21 cellular contexts compared by ENCODE assay signal in the genomic region with DNA sequence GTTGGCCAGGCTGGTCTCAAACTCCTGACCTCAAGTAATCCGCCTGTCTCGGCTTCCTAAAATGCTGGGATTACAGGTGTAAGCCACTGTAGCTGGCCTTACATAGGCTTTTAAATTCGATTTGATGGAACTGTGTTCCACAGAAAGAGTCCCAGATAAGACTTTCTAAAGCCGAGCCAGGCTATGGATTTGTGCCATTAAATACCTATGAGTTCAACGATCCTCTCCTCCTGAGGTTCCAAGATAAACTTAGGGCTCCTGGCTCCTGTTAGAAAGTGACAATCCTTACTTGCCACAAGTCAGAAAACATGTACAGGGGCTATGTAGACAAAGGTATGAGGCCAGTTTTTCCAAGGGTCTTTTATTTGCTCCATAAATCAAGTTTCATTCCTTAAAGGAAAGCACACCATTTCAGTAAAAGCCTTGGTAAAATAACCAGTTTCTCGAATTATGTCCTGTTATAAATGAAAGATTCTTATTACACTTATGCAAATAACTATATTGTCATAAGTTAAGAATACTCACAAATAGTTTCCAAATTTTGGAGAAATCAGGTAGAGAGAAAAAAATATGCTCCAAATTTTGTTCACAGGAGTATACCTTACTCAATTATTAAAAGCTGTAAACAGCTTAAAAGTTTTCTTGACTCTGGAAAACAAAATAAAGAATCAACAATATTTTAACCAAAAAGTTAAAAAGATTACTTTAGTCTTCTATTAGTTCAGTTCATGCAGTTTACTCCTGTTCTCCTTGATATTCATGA.
"Had no signal": no experiment of that assay in that cellular context is flagged by ENCODE, and none has a peak within 500 bp of the region (broad histone marks: within the 10 kb centered on the region; RNA-seq: fewer than 3 reads in every experiment).

No MANE protein-coding gene starts in this region.

- H3K4me1 ChIP-seq: esophagus muscularis mucosa, foreskin keratinocyte, gastroesophageal sphincter, lower lobe of right lung had no signal

- H3K4me3 ChIP-seq: coronary artery, dorsolateral prefrontal cortex, esophagus muscularis mucosa, gastroesophageal sphincter, heart left ventricle, hepatocyte, lower lobe of right lung, mucosa of descending colon had no signal

- H3K36me3 ChIP-seq: esophagus muscularis mucosa, gastroesophageal sphincter, heart left ventricle, lower lobe of right lung had no signal

- H3K27me3 ChIP-seq: dorsolateral prefrontal cortex, esophagus muscularis mucosa, foreskin keratinocyte, gastroesophageal sphincter, heart left ventricle, hepatocyte had no signal

- H3K79me2 ChIP-seq: hepatocyte had no signal

- H3K27ac ChIP-seq: coronary artery, dorsolateral prefrontal cortex, esophagus muscularis mucosa, foreskin keratinocyte, gastroesophageal sphincter, heart left ventricle, hepatocyte, lower lobe of right lung had no signal

- DNase-seq: dermis blood vessel endothelial cell; dorsolateral prefrontal cortex; effector CD4-positive, alpha-beta T cell; effector memory CD4-positive, alpha-beta T cell; foreskin keratinocyte; heart left ventricle; hypothalamus; immature natural killer cell; islet precursor cell; left cardiac atrium; left ventricle myocardium superior; lower lobe of right lung; mesenchymal stem cell; mucosa of descending colon; naive B cell had no signal

- ATAC-seq: foreskin keratinocyte, gastroesophageal sphincter, heart left ventricle, left cardiac atrium, left ventricle myocardium superior, lower lobe of right lung, mucosa of descending colon had no signal

- H3K4me2 ChIP-seq: hepatocyte had no signal

- H3K9me3 ChIP-seq: esophagus muscularis mucosa, lower lobe of right lung had no signal

- FAIRE-seq: colon, endothelial cell of umbilical vein had no signal

- H2AFZ ChIP-seq: hepatocyte had no signal
